22 cellular contexts compared by ENCODE assay signal in the genomic region with DNA sequence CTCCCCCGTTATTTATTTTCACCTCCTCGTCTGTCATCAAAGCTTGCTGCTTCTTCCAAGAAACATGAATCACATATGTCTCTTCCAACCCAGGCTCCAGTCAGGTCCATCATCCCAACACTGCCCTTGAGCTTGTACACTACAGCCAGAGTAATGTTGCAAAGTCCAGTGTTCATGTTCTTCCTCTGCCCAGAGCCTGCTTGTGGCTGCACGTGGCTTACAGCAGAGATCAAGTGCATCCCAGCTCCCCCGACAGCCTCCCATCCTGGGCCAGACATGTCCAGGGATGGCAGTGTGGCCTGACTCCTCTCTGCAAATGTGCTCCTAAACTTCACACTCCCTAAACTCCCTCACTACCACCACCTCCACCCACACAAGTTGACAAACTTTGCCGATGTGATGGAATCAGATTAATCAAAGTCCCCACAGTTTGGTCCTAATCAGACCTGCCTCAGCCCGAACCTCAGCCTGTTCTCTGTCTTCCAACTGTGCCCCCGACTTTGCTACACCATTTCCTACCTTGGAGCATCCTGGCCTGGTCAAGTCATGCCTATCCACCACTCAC. TPM values are rescaled to one million over a fixed set of nuclear protein-coding genes. Genes with fewer than 3 reads are reported as not detected.
"Had no signal": no experiment of that assay in that cellular context is flagged by ENCODE, and none has a peak within 500 bp of the region (broad histone marks: within the 10 kb centered on the region; RNA-seq: fewer than 3 reads in every experiment).

No MANE protein-coding gene starts in this region.

- ATAC-seq: T-helper 17 cell had no signal

- H3K27ac ChIP-seq: brain microvascular endothelial cell had no signal

- H3K36me3 ChIP-seq: brain microvascular endothelial cell had no signal

- DNase-seq: activated B cell treated with CpG ODN at 0.5 μM for 24 hours; activated CD4-positive, alpha-beta T cell treated with anti-CD3 and anti-CD28 coated beads for 1 hour; activated CD4-positive, alpha-beta T cell treated with anti-CD3 and anti-CD28 coated beads, Interleukin-2, amount 10 ng/mL, durations not matched to agents 24 days and 14 days; activated CD4-positive, alpha-beta T cell treated with anti-CD3 and anti-CD28 coated beads, Interleukin-2, amount 50 U/mL, for 48 hours; activated gamma-delta T cell treated with Interleukin-2 at 50 U/mL for 16 hours; activated naive CD4-positive, alpha-beta T cell treated with anti-CD3 and anti-CD28 coated beads, Interleukin-2, amount 10 ng/mL, durations not matched to agents 7 days and 5 days; activated naive CD8-positive, alpha-beta T cell treated with anti-CD3 and anti-CD28 coated beads for 36 hours; activated T-cell treated with anti-CD3 and anti-CD28 coated beads for 4 hours; brain microvascular endothelial cell; MM.1S; NCI-H1048; NCI-H146; NCI-H187 treated with DMSO at 0.1 percent for 48 hours; NCI-H2081 treated with DMSO at 0.1 percent for 48 hours; NCI-H2227 treated with DMSO at 0.1 percent for 48 hours; NCI-H510A; NCI-H526 treated with DMSO at 0.1 percent for 48 hours; NCI-H82; SIG-M5; T-helper 17 cell; T-helper 9 cell had no signal

RNA-seq across cellular contexts. Expression of a gene that starts 54.2 kb away (rescaled TPM):
- total RNA-seq: OCI-LY7 had no signal
